In the genomic region with DNA sequence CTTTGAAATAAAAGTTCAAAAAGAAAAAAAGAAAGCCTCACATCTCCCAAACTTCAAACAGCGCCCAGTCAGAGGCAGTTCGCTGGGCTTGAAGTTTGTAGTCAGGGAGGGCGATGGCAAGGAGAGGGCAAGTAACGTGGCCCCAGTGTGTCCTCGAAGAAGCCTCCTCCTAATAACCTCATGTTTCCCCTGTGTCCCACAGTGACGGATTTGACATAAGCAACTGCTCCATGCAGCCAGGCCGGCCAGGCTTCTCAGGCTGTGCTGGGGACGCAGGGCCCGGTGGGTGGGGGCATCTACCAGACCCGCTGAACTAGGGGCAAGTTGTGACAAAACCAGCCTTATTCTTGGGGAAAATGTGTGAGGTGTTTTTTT, we compare ENCODE assay signal across 2 cellular contexts.
TF ChIP-seq lines count a peak whose summit lies in the region.

No MANE protein-coding gene starts in this region.

TF ChIP-seq in H1, 55 proteins besides CTCF, POLR2A, EP300 and RAD21:
- TF ChIP-seq, protein P1, sequence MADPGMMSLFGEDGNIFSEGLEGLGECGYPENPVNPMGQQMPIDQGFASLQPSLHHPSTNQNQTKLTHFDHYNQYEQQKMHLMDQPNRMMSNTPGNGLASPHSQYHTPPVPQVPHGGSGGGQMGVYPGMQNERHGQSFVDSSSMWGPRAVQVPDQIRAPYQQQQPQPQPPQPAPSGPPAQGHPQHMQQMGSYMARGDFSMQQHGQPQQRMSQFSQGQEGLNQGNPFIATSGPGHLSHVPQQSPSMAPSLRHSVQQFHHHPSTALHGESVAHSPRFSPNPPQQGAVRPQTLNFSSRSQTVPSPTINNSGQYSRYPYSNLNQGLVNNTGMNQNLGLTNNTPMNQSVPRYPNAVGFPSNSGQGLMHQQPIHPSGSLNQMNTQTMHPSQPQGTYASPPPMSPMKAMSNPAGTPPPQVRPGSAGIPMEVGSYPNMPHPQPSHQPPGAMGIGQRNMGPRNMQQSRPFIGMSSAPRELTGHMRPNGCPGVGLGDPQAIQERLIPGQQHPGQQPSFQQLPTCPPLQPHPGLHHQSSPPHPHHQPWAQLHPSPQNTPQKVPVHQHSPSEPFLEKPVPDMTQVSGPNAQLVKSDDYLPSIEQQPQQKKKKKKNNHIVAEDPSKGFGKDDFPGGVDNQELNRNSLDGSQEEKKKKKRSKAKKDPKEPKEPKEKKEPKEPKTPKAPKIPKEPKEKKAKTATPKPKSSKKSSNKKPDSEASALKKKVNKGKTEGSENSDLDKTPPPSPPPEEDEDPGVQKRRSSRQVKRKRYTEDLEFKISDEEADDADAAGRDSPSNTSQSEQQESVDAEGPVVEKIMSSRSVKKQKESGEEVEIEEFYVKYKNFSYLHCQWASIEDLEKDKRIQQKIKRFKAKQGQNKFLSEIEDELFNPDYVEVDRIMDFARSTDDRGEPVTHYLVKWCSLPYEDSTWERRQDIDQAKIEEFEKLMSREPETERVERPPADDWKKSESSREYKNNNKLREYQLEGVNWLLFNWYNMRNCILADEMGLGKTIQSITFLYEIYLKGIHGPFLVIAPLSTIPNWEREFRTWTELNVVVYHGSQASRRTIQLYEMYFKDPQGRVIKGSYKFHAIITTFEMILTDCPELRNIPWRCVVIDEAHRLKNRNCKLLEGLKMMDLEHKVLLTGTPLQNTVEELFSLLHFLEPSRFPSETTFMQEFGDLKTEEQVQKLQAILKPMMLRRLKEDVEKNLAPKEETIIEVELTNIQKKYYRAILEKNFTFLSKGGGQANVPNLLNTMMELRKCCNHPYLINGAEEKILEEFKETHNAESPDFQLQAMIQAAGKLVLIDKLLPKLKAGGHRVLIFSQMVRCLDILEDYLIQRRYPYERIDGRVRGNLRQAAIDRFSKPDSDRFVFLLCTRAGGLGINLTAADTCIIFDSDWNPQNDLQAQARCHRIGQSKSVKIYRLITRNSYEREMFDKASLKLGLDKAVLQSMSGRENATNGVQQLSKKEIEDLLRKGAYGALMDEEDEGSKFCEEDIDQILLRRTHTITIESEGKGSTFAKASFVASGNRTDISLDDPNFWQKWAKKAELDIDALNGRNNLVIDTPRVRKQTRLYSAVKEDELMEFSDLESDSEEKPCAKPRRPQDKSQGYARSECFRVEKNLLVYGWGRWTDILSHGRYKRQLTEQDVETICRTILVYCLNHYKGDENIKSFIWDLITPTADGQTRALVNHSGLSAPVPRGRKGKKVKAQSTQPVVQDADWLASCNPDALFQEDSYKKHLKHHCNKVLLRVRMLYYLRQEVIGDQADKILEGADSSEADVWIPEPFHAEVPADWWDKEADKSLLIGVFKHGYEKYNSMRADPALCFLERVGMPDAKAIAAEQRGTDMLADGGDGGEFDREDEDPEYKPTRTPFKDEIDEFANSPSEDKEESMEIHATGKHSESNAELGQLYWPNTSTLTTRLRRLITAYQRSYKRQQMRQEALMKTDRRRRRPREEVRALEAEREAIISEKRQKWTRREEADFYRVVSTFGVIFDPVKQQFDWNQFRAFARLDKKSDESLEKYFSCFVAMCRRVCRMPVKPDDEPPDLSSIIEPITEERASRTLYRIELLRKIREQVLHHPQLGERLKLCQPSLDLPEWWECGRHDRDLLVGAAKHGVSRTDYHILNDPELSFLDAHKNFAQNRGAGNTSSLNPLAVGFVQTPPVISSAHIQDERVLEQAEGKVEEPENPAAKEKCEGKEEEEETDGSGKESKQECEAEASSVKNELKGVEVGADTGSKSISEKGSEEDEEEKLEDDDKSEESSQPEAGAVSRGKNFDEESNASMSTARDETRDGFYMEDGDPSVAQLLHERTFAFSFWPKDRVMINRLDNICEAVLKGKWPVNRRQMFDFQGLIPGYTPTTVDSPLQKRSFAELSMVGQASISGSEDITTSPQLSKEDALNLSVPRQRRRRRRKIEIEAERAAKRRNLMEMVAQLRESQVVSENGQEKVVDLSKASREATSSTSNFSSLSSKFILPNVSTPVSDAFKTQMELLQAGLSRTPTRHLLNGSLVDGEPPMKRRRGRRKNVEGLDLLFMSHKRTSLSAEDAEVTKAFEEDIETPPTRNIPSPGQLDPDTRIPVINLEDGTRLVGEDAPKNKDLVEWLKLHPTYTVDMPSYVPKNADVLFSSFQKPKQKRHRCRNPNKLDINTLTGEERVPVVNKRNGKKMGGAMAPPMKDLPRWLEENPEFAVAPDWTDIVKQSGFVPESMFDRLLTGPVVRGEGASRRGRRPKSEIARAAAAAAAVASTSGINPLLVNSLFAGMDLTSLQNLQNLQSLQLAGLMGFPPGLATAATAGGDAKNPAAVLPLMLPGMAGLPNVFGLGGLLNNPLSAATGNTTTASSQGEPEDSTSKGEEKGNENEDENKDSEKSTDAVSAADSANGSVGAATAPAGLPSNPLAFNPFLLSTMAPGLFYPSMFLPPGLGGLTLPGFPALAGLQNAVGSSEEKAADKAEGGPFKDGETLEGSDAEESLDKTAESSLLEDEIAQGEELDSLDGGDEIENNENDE (IDR thresholded peaks at IDR 0.05; ENCODE audit: insufficient replicate concordance, low read length): no peak
- TF ChIP-seq, protein P2, sequence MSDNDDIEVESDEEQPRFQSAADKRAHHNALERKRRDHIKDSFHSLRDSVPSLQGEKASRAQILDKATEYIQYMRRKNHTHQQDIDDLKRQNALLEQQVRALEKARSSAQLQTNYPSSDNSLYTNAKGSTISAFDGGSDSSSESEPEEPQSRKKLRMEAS (IDR thresholded peaks at IDR 0.05): 0 out of 2 replicates have a peak, but pooled peaks have one; percentile 44
- TF ChIP-seq E2F6 (IDR thresholded peaks at IDR 0.05): peak; percentile 31; the same call in 1 of the 2 replicates

TF ChIP-seq in neural cell, 6 proteins besides CTCF, POLR2A, EP300 and RAD21:
- TF ChIP-seq MXI1 (conservative IDR thresholded peaks at IDR 0.05; ENCODE audit: poor library complexity, severe bottlenecking): no peak
- TF ChIP-seq POLR2AphosphoS5 (IDR thresholded peaks at IDR 0.05): no peak
- no peak for TF ChIP-seq TAF1 (IDR thresholded peaks at IDR 0.05; ENCODE audit: low read depth)
- TF ChIP-seq SMC3 (conservative IDR thresholded peaks at IDR 0.05; ENCODE audit: poor library complexity): no peak
- TF ChIP-seq, protein P3, sequence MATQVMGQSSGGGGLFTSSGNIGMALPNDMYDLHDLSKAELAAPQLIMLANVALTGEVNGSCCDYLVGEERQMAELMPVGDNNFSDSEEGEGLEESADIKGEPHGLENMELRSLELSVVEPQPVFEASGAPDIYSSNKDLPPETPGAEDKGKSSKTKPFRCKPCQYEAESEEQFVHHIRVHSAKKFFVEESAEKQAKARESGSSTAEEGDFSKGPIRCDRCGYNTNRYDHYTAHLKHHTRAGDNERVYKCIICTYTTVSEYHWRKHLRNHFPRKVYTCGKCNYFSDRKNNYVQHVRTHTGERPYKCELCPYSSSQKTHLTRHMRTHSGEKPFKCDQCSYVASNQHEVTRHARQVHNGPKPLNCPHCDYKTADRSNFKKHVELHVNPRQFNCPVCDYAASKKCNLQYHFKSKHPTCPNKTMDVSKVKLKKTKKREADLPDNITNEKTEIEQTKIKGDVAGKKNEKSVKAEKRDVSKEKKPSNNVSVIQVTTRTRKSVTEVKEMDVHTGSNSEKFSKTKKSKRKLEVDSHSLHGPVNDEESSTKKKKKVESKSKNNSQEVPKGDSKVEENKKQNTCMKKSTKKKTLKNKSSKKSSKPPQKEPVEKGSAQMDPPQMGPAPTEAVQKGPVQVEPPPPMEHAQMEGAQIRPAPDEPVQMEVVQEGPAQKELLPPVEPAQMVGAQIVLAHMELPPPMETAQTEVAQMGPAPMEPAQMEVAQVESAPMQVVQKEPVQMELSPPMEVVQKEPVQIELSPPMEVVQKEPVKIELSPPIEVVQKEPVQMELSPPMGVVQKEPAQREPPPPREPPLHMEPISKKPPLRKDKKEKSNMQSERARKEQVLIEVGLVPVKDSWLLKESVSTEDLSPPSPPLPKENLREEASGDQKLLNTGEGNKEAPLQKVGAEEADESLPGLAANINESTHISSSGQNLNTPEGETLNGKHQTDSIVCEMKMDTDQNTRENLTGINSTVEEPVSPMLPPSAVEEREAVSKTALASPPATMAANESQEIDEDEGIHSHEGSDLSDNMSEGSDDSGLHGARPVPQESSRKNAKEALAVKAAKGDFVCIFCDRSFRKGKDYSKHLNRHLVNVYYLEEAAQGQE (IDR thresholded peaks at IDR 0.05; ENCODE audit: borderline replicate concordance): no peak
- TF ChIP-seq EZH2 (IDR thresholded peaks at IDR 0.05; ENCODE audit: borderline replicate concordance, insufficient read depth, low read length, poor library complexity, severe bottlenecking): no peak
